ENCODE assay signal across 19 cellular contexts in the genomic region with DNA sequence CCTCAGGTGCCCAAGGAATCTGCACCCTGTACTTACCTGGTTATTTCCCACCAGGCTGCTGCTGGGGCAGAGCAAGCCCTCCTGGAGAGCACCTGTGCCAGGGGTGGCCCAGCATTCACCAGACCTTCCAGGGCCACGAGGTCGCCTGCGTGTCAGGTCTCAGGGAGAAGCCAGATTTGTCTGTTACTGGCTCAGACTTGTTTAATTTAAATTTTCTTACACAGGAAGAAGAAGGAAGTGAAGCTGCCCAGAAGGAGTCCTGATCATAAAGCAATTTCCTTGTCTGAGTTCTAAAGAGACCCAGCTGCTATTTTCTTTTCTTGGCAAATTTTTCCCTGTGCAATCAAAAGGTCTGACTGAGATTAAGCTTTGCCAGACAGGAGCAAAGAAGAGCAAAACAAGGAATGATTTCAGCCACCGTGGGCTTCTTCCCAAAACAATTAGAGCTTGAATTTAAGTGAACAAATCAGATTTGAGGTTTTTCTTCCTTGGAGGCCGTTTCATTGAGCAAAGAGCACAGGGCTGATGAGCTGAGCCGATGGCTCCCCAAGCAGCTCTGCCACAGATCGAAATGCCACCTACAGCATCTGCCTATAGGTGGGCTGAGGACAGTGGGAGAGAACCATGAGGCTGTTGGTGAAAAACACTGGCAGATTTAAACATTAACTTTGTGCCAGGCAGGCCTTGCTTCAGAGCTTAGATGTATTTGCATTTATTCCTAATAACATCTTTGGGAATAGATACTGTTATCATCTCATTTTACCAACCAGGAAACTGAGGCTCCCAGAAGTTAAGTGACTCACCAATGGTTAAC.
"Had no signal": no experiment of that assay in that cellular context is flagged by ENCODE, and none has a peak within 500 bp of the region (broad histone marks: within the 10 kb centered on the region; RNA-seq: fewer than 3 reads in every experiment).

No MANE protein-coding gene starts in this region.

- H3K9me3 Mint-ChIP-seq: activated CD4-positive, alpha-beta T cell treated with anti-CD3 and anti-CD28 coated beads, Interleukin-2, amount 10 ng/mL, durations not matched to agents 24 days and 14 days; activated naive CD4-positive, alpha-beta T cell treated with anti-CD3 and anti-CD28 coated beads for 36 hours; activated naive CD8-positive, alpha-beta T cell treated with anti-CD3 and anti-CD28 coated beads, Interleukin-2, amount 50 U/mL, for 24 hours; activated T-cell treated with anti-CD3 and anti-CD28 coated beads, Interleukin-2, amount 50 U/mL, for 24 hours; activated T-helper 2 cell treated with anti-CD3 and anti-CD28 coated beads, Interferon-gamma antibody, Interleukin-2, Interleukin-4, amounts not matched to agents 10 μg/mL and 5 μg/mL and 100 μg/mL, durations not matched to agents 14 hours and 24 hours and 36 hours; endodermal cell; natural killer cell treated with Interleukin-12 subunit alpha and Interleukin-12 subunit beta and Interleukin-15 and Interleukin-18, amount 100 ng/mL, for 72 hours had no signal

- H3K4me3 Mint-ChIP-seq: activated CD8-positive, alpha-beta T cell treated with anti-CD3 and anti-CD28 coated beads, Interleukin-2, amount 10 ng/mL, durations not matched to agents 7 days and 5 days; activated naive CD4-positive, alpha-beta T cell treated with anti-CD3 and anti-CD28 coated beads for 36 hours; activated naive CD8-positive, alpha-beta T cell treated with anti-CD3 and anti-CD28 coated beads, Interleukin-2, amount 50 U/mL, for 24 hours; activated T-cell treated with anti-CD3 and anti-CD28 coated beads, Interleukin-2, amount 50 U/mL, for 24 hours; brain; endodermal cell; natural killer cell treated with Interleukin-12 subunit alpha and Interleukin-12 subunit beta and Interleukin-15 and Interleukin-18, amount 100 ng/mL, for 72 hours had no signal

- H3K4me1 ChIP-seq: lower lobe of right lung had no signal

- H3K4me3 ChIP-seq: lower lobe of right lung, transverse colon, vagina had no signal

- H3K36me3 Mint-ChIP-seq: brain; natural killer cell treated with Interleukin-12 subunit alpha and Interleukin-12 subunit beta and Interleukin-15 and Interleukin-18, amount 100 ng/mL, for 72 hours had no signal

- H3K36me3 ChIP-seq: lower lobe of right lung, transverse colon, vagina had no signal

- H3K9me3 ChIP-seq: lower lobe of right lung, transverse colon, vagina had no signal

- H3K27ac Mint-ChIP-seq: activated CD8-positive, alpha-beta T cell treated with anti-CD3 and anti-CD28 coated beads, Interleukin-2, amount 10 ng/mL, durations not matched to agents 7 days and 5 days; activated naive CD4-positive, alpha-beta T cell treated with anti-CD3 and anti-CD28 coated beads for 36 hours; activated naive CD8-positive, alpha-beta T cell treated with anti-CD3 and anti-CD28 coated beads, Interleukin-2, amount 50 U/mL, for 24 hours; activated T-cell treated with anti-CD3 and anti-CD28 coated beads, Interleukin-2, amount 50 U/mL, for 24 hours; activated T-helper 2 cell treated with anti-CD3 and anti-CD28 coated beads, Interferon-gamma antibody, Interleukin-2, Interleukin-4, amounts not matched to agents 10 μg/mL and 5 μg/mL and 100 μg/mL, durations not matched to agents 14 hours and 24 hours and 36 hours; endodermal cell; natural killer cell treated with Interleukin-12 subunit alpha and Interleukin-12 subunit beta and Interleukin-15 and Interleukin-18, amount 100 ng/mL, for 72 hours had no signal

- H3K27me3 ChIP-seq: transverse colon, vagina had no signal

- ATAC-seq: activated CD8-positive, alpha-beta T cell treated with anti-CD3 and anti-CD28 coated beads, Interleukin-2, amount 10 ng/mL, durations not matched to agents 7 days and 5 days; lower lobe of right lung; natural killer cell treated with Interleukin-12 subunit alpha and Interleukin-12 subunit beta and Interleukin-15 and Interleukin-18, amount 100 ng/mL, for 72 hours; stimulated activated naive CD8-positive, alpha-beta T cell treated with anti-CD3 and anti-CD28 coated beads, Interleukin-15, Interleukin-2, amounts not matched to agents 100 U/mL and 50 U/mL, for 24 hours had no signal

- H3K27ac ChIP-seq: lower lobe of right lung, transverse colon, vagina had no signal

- DNase-seq: activated CD4-positive, alpha-beta T cell treated with anti-CD3 and anti-CD28 coated beads, Interleukin-2, amount 10 ng/mL, durations not matched to agents 24 days and 14 days; activated CD8-positive, alpha-beta T cell treated with anti-CD3 and anti-CD28 coated beads, Interleukin-2, amount 10 ng/mL, durations not matched to agents 7 days and 5 days; activated naive CD4-positive, alpha-beta T cell treated with anti-CD3 and anti-CD28 coated beads for 36 hours; activated naive CD8-positive, alpha-beta T cell treated with anti-CD3 and anti-CD28 coated beads, Interleukin-2, amount 50 U/mL, for 24 hours; activated T-cell treated with anti-CD3 and anti-CD28 coated beads, Interleukin-2, amount 50 U/mL, for 24 hours; anterior cingulate cortex; endodermal cell; erythroblast; lower lobe of right lung; occipital lobe; posterior cingulate gyrus; stimulated activated CD4-positive, alpha-beta T cell treated with anti-CD3 and anti-CD28 coated beads, Interleukin-1b, Interleukin-23, amount 100 ng/mL, for 48 hours; stimulated activated naive CD8-positive, alpha-beta T cell treated with anti-CD3 and anti-CD28 coated beads, Interleukin-15, Interleukin-2, amounts not matched to agents 100 U/mL and 50 U/mL, for 24 hours; T1000; transverse colon had no signal
